Comparison of ENCODE assay signal across 14 cellular contexts in genomic region chr14:96267336-96267735, GRCh38. TPM values are rescaled to one million over a fixed set of nuclear protein-coding genes. Genes with fewer than 3 reads are reported as not detected.
DNase-seq lines count a peak whose midpoint lies in the region; ATAC-seq, FAIRE-seq and TF ChIP-seq lines count a peak whose summit lies in the region.
"Had no signal": no experiment of that assay in that cellular context is flagged by ENCODE, and none has a peak within 500 bp of the region (broad histone marks: within the 10 kb centered on the region; RNA-seq: fewer than 3 reads in every experiment).

No MANE protein-coding gene starts in this region.

- ATAC-seq in GM21529 (IDR thresholded peaks at IDR 0.05; ENCODE audit: unreplicated experiment), result no peak
- ATAC-seq: HCT116, Panc1 had no signal

- no peak overlapping the region for H3K27ac ChIP-seq in uterus
- H3K27ac ChIP-seq: testis had no signal

- TF ChIP-seq POLR2A in uterus (IDR thresholded peaks at IDR 0.05), result no peak

- peak; percentile 15 for DNase-seq in activated CD8-positive, alpha-beta memory T cell treated with anti-CD3 and anti-CD28 coated beads for 24 hours
- no peak for DNase-seq in activated CD8-positive, alpha-beta memory T cell treated with anti-CD3 and anti-CD28 coated beads, Interleukin-2, amount 50 U/mL, for 4 hours
- peak; percentile 5 for DNase-seq in RCC 7860 (ENCODE audit: low spot score)
- DNase-seq in fibroblast of mammary gland (ENCODE audit: low read depth), result peak; percentile 93
- peak; percentile 38 to 49 for DNase-seq in uterus
- no peak for DNase-seq in SKM-1 treated with dmso at 0.1 percent for 144 hours (lab: John Stamatoyannopoulos, UW; ENCODE audit: unreplicated experiment)
- no peak for DNase-seq in LoVo (ENCODE audit: low spot score)
- DNase-seq: activated CD8-positive, alpha-beta memory T cell treated with anti-CD3 and anti-CD28 coated beads, Interleukin-2, amount 50 U/mL, for 48 hours; AML-193; testis had no signal

- no peaks in the 10 kb centered on the region for H3K36me3 ChIP-seq in uterus

- H3K4me3 ChIP-seq in fibroblast of mammary gland (ENCODE audit: control insufficient read depth, low read depth, low read length), result no peak overlapping the region
- H3K4me3 ChIP-seq in uterus, result no peak overlapping the region
- H3K4me3 ChIP-seq: testis had no signal

- no peaks in the 10 kb centered on the region for H3K27me3 ChIP-seq in uterus
- H3K27me3 ChIP-seq: testis had no signal

- H3K4me1 ChIP-seq in uterus, result peaks cover 0 to 6% of the 10 kb centered on the region in 2 donors
- H3K4me1 ChIP-seq: testis had no signal

- FAIRE-seq in RCC 7860 (lab: Jason Lieb, UNC), result no peak

- no peaks in the 10 kb centered on the region for H3K9me3 ChIP-seq in uterus
- H3K9me3 ChIP-seq: testis had no signal

- TF ChIP-seq CTCF in fibroblast of mammary gland (conservative IDR thresholded peaks at IDR 0.05; ENCODE audit: control insufficient read depth, insufficient read depth, low read depth, low read length) (no peak), uterus (IDR thresholded peaks at IDR 0.05) (no peak)

- intact Hi-C loops in uterus (cut with DNase I; ENCODE audit: low total_unique reads), result no loop called here

RNA-seq across cellular contexts. Expression of gene BDKRB1, which starts 11.3 kb away (rescaled TPM):
- 1 to 10 TPM in 1 of 4 donors, under 1 TPM in 1, not detected in 2; 0.83 to 3.7 TPM for total RNA-seq in uterus
- total RNA-seq: liver had no signal

Comparison
In these comparisons a context has a peak if more than half of its experiments do, and no peak if none do; other contexts are left out.
1. DNase-seq: peak in activated CD8-positive, alpha-beta memory T cell treated with anti-CD3 and anti-CD28 coated beads for 24 hours (single experiment), RCC 7860 (single experiment), fibroblast of mammary gland (single experiment) and uterus (2 of 2); none in activated CD8-positive, alpha-beta memory T cell treated with anti-CD3 and anti-CD28 coated beads, Interleukin-2, amount 50 U/mL, for 4 hours (single experiment), SKM-1 treated with dmso at 0.1 percent for 144 hours (single experiment) and LoVo (single experiment).